ENCODE assay signal across 8 cellular contexts in genomic region chr1:110433803-110434202, GRCh38. TPM values are rescaled to one million over a fixed set of nuclear protein-coding genes. Genes with fewer than 3 reads are reported as not detected.
A peak's percentile ranks its signal among the peaks of the same experiment; 100 is the strongest.
DNase-seq lines count a peak whose midpoint lies in the region; ATAC-seq and TF ChIP-seq lines count a peak whose summit lies in the region.

No MANE protein-coding gene starts in this region.

- no peak for DNase-seq in GM06990 (ENCODE audit: extremely low read depth, insufficient read length)
- peak; percentile 20 for DNase-seq in NAMALWA (ENCODE audit: low spot score)
- DNase-seq in choroid plexus epithelial cell (ENCODE audit: low read depth), result peak; percentile 78
- peak; percentile 33 for DNase-seq in myocyte (ENCODE audit: low read depth)
- no peak for DNase-seq in immature natural killer cell
- no peak for DNase-seq in dermis blood vessel endothelial cell

- H3K27me3 Mint-ChIP-seq in immature natural killer cell (ENCODE audit: low read depth in 3 of 3), result peaks cover 1 to 14% (median 3%) of the 10 kb centered on the region in 3 donors

- ATAC-seq in GM21825 (IDR thresholded peaks at IDR 0.05; ENCODE audit: unreplicated experiment), result no peak
- no peak for ATAC-seq in HG03520 (IDR thresholded peaks at IDR 0.05; ENCODE audit: unreplicated experiment)

- peak; percentile 25 for TF ChIP-seq CTCF in GM06990 (IDR thresholded peaks at IDR 0.05; ENCODE audit: insufficient read depth, low read length, poor library complexity, severe bottlenecking)
- TF ChIP-seq CTCF in choroid plexus epithelial cell (conservative IDR thresholded peaks at IDR 0.05; ENCODE audit: low read depth, low read length), result peak; percentile 47

- H3K27me3 ChIP-seq in GM06990 (replicated peaks; ENCODE audit: control insufficient read depth, insufficient read depth, low read length), result 0 out of 2 replicates have a peak, but pooled peaks cover 1% of the 10 kb centered on the region

- H3K36me3 ChIP-seq in GM06990 (ENCODE audit: control insufficient read depth, insufficient read depth, low read length), result no peaks in the 10 kb centered on the region

- H3K36me3 Mint-ChIP-seq in immature natural killer cell, result no peaks in the 10 kb centered on the region

- no peaks in the 10 kb centered on the region for H3K4me1 Mint-ChIP-seq in immature natural killer cell

- H3K4me3 Mint-ChIP-seq in immature natural killer cell, result no peak overlapping the region

- H3K9me3 Mint-ChIP-seq in immature natural killer cell, result no peaks in the 10 kb centered on the region

- H3K4me3 ChIP-seq in GM06990 (replicated peaks; ENCODE audit: low read depth, low read length), result no peak overlapping the region
- H3K4me3 ChIP-seq in choroid plexus epithelial cell (ENCODE audit: low read depth, low read length), result no peak overlapping the region

- H3K27ac Mint-ChIP-seq in immature natural killer cell, result no peak overlapping the region

RNA-seq across cellular contexts. Expression of gene PROK1, which starts 17.1 kb away (rescaled TPM):
- total RNA-seq in myocyte (not detected in 2 replicates), dermis blood vessel endothelial cell (0.09 TPM in 1 of 2 replicates, not detected in the other)
- polyA plus RNA-seq in myocyte (2012), result not detected
- not detected for polyA plus RNA-seq in immature natural killer cell

RNA-seq across cellular contexts. Expression of gene LAMTOR5, which starts 26.3 kb away (rescaled TPM):
- total RNA-seq in myocyte (102 TPM in 2 replicates), dermis blood vessel endothelial cell (24.6 and 61.4 TPM in 2 replicates)
- 326 TPM for polyA plus RNA-seq in myocyte (2012)
- polyA plus RNA-seq in immature natural killer cell, result 100 to 1,000 TPM; 254 to 387 (median 277) TPM

RNA-seq across cellular contexts. Expression of gene SLC16A4, which starts 43.0 kb away (rescaled TPM):
- total RNA-seq in myocyte (26.9 and 38.2 TPM in 2 replicates), dermis blood vessel endothelial cell (1.4 and 1.7 TPM in 2 replicates)
- polyA plus RNA-seq in myocyte (2012), result 21.0 TPM
- under 1 TPM in 1 of 3 donors, not detected in 2; 0.80 TPM for polyA plus RNA-seq in immature natural killer cell

Comparison
In these comparisons a context has a peak if more than half of its experiments do, and no peak if none do; other contexts are left out.
1. DNase-seq: peak in NAMALWA (single experiment), choroid plexus epithelial cell (single experiment) and myocyte (single experiment); none in GM06990 (single experiment), immature natural killer cell (0 of 3) and dermis blood vessel endothelial cell (single experiment).
2. RNA of gene SLC16A4, which starts 43.0 kb away (total RNA-seq): 26.9 to 38.2 TPM in myocyte; 1.4 to 1.7 TPM in dermis blood vessel endothelial cell; every median in the first group is over 10 times any median in the second.